Comparison of ENCODE assay signal across 12 cellular contexts in the genomic region with DNA sequence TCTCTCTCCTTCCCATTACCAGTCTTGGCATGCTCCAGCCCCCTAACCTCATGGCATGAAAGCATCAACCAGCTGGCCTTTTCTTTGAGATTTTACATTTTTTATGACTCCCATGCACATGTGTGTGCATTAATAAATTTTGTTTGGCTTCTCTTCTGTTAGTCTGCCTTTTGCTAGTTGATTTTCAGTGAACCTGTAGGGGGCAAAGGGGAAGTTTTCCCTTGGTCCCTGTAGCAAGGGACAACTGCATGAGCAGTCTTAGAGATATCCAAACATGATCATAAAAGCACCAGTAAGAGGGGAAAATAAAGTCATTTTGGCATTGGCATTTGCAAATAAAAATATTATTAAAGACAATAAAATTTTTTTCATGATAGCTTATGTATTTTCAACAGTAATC.
A peak's percentile ranks its signal among the peaks of the same experiment; 100 is the strongest.
DNase-seq lines count a peak whose midpoint lies in the region; ATAC-seq, FAIRE-seq and TF ChIP-seq lines count a peak whose summit lies in the region.
"Had no signal": no experiment of that assay in that cellular context is flagged by ENCODE, and none has a peak within 500 bp of the region (broad histone marks: within the 10 kb centered on the region; RNA-seq: fewer than 3 reads in every experiment).

No MANE protein-coding gene starts in this region.

- no peaks in the 10 kb centered on the region for H3K79me2 ChIP-seq in K562 (ENCODE audit: control insufficient read depth, insufficient read depth, low read length)

- TF ChIP-seq POLR2A in K562 (conservative IDR thresholded peaks at IDR 0.05) (no peak), GM18505 (IDR thresholded peaks at IDR 0.05; ENCODE audit: borderline replicate concordance, extremely low read depth, insufficient read depth, insufficient read length) (no peak)

- DNase-seq in A673 (ENCODE audit: low spot score) (no peak), K562 (ENCODE audit: extremely low read depth in 1 of 4, low spot score in 3 of 4) (no peak), GOT3 (lab: John Stamatoyannopoulos, UW) (no peak), COR-L47 (lab: John Stamatoyannopoulos, UW) (no peak)
- DNase-seq in activated CD4-positive, CD25-positive, alpha-beta regulatory T cell (lab: John Stamatoyannopoulos, UW) = no peak
- DNase-seq: NK-92 treated with Interleukin-12 subunit alpha and Interleukin-12 subunit beta, amount 100 ng/mL, for 24 hours; retina had no signal

- no peak overlapping the region for H3K4me2 ChIP-seq in K562 (ENCODE audit: insufficient read depth, low read length)
- H3K4me2 ChIP-seq: BLaER1 treated with 17β-estradiol and CSF1 and Interleukin-3, amounts not matched to agents 10 nM and 100 nM had no signal

- H3K27ac ChIP-seq in A673 (ENCODE audit: low read depth, low read length, poor library complexity, severe bottlenecking) (no peak overlapping the region), K562 (ENCODE audit: extremely low read depth, low read depth, low read length) (no peak overlapping the region)
- H3K27ac ChIP-seq: BLaER1 treated with 17β-estradiol and CSF1 and Interleukin-3, amounts not matched to agents 10 nM and 100 nM; esophagus muscularis mucosa had no signal

- peak; percentile 20; the same call in 1 of the 2 replicates for TF ChIP-seq CTCF in A673 (conservative IDR thresholded peaks at IDR 0.05; ENCODE audit: low read depth, low read length)
- peak in 1 of 3 experiments; percentile 19; a peak in 1 of 6 replicates for TF ChIP-seq CTCF in K562 (IDR thresholded peaks at IDR 0.05 in 2 of 3, conservative IDR thresholded peaks at IDR 0.05 in 1 of 3; ENCODE audit: insufficient read depth in 2 of 3, low read depth in 1 of 3, low read length in 3 of 3)

- H2AFZ ChIP-seq in K562 (ENCODE audit: low read depth, low read length) = no peak overlapping the region

- no peaks in the 10 kb centered on the region for H3K9me3 ChIP-seq in A673 (ENCODE audit: low read depth, low read length, poor library complexity, severe bottlenecking)
- no peaks in the 10 kb centered on the region for H3K9me3 ChIP-seq in K562 (replicated peaks; ENCODE audit: control insufficient read depth, insufficient read depth, low read depth, low read length)

- intact Hi-C loops in A673 (cut with micrococcal nuclease; ENCODE audit: unreplicated experiment) (no loop called here), K562 (cut with micrococcal nuclease) (no loop called here)

- in situ Hi-C loops in K562 (cut with MboI) = no loop called here

- no peak overlapping the region for H3K4me3 ChIP-seq in A673 (ENCODE audit: low read depth, low read length, poor library complexity, severe bottlenecking)
- H3K4me3 ChIP-seq in K562 = no peak overlapping the region
- H3K4me3 ChIP-seq: BLaER1 treated with 17β-estradiol and CSF1 and Interleukin-3, amounts not matched to agents 10 nM and 100 nM; esophagus muscularis mucosa had no signal

- FAIRE-seq in K562 (lab: Jason Lieb, UNC) = no peak

- ATAC-seq in GM19324 (IDR thresholded peaks at IDR 0.05; ENCODE audit: low FRiP score, unreplicated experiment) (peak; percentile 17), HG03354 (IDR thresholded peaks at IDR 0.05; ENCODE audit: poor library complexity, severe bottlenecking, unreplicated experiment) (peak; percentile 49), K562 (peak; percentile 75), GM18505 (IDR thresholded peaks at IDR 0.05; ENCODE audit: unreplicated experiment) (no peak)

- no peak for TF ChIP-seq EP300 in K562 (IDR thresholded peaks at IDR 0.05; ENCODE audit: low read length)

- no peaks in the 10 kb centered on the region for H3K9me1 ChIP-seq in K562 (ENCODE audit: control insufficient read depth, insufficient read depth, low read length)

- no peak overlapping the region for H3K9ac ChIP-seq in K562 (ENCODE audit: insufficient read depth in 1 of 2, low read depth in 2 of 2, low read length in 2 of 2)
- H3K9ac ChIP-seq: BLaER1 treated with 17β-estradiol and CSF1 and Interleukin-3, amounts not matched to agents 10 nM and 100 nM had no signal

- H3K4me1 ChIP-seq in A673 (ENCODE audit: insufficient read depth, low read length, poor library complexity, severe bottlenecking) (no peaks in the 10 kb centered on the region), K562 (replicated peaks in 1 of 2; ENCODE audit: control insufficient read depth in 2 of 2, insufficient read depth in 2 of 2, low read length in 2 of 2) (no peaks in the 10 kb centered on the region)
- H3K4me1 ChIP-seq: BLaER1 treated with 17β-estradiol and CSF1 and Interleukin-3, amounts not matched to agents 10 nM and 100 nM; esophagus muscularis mucosa had no signal

- TF ChIP-seq RAD21 in K562 (CRISPR knock-in tag; conservative IDR thresholded peaks at IDR 0.05 in 1 of 2, IDR thresholded peaks at IDR 0.05 in 1 of 2) = no peak

- POLR2A ChIA-PET in A673 (lab: Charles Lee; ENCODE audit: low non-redundant PET) = no interaction called here
- POLR2A ChIA-PET in K562 (lab: Yijun Ruan, JAX) = no interaction called here

- H4K20me1 ChIP-seq in K562 (replicated peaks; ENCODE audit: control insufficient read depth, insufficient read depth, low read length) = no peaks in the 10 kb centered on the region
- H4K20me1 ChIP-seq: BLaER1 treated with 17β-estradiol and CSF1 and Interleukin-3, amounts not matched to agents 10 nM and 100 nM had no signal

- H3K36me3 ChIP-seq in A673 (ENCODE audit: insufficient read depth, low read length, poor library complexity, severe bottlenecking) = no peaks in the 10 kb centered on the region
- H3K36me3 ChIP-seq in K562 (ENCODE audit: control insufficient read depth, insufficient read depth, low read length) = no peaks in the 10 kb centered on the region
- H3K36me3 ChIP-seq: BLaER1 treated with 17β-estradiol and CSF1 and Interleukin-3, amounts not matched to agents 10 nM and 100 nM; esophagus muscularis mucosa had no signal

- H3K27me3 ChIP-seq in A673 (replicated peaks; ENCODE audit: insufficient read depth, low read depth, low read length, poor library complexity) (no peaks in the 10 kb centered on the region), K562 (ENCODE audit: control insufficient read depth in 2 of 2, insufficient read depth in 2 of 2, low read length in 2 of 2) (no peaks in the 10 kb centered on the region)
- H3K27me3 ChIP-seq: BLaER1 treated with 17β-estradiol and CSF1 and Interleukin-3, amounts not matched to agents 10 nM and 100 nM; esophagus muscularis mucosa had no signal

- BruUV-seq in A673 (replicated peaks; lab: Mats Ljungman, UMichigan) = no TSS peak
- BruUV-seq in K562 (replicated peaks; lab: Mats Ljungman, UMichigan) = no TSS peak

- CTCF ChIA-PET in A673 (lab: Charles Lee) (interaction anchor here (0.6 kb wide), 1 partner anchor 22 kb away, joined by 3 read pairs; no protein-coding TSS in a partner anchor), K562 (lab: Yijun Ruan, JAX; ENCODE audit: low intra/inter-chr PET ratio) (no interaction called here)

TF ChIP-seq in K562, 482 proteins besides CTCF, POLR2A, EP300 and RAD21 (continues in another document):
- TF ChIP-seq ZC3H11A (IDR thresholded peaks at IDR 0.05; ENCODE audit: low read depth, low read length) (no peak), ZFPM2 (CRISPR knock-in tag; IDR thresholded peaks at IDR 0.05) (no peak), BACH1 (tag; IDR thresholded peaks at IDR 0.05) (no peak), HNRNPUL1 (IDR thresholded peaks at IDR 0.05; ENCODE audit: low read length) (no peak), BRF1 (IDR thresholded peaks at IDR 0.05; ENCODE audit: borderline replicate concordance, extremely low read depth, insufficient read length) (no peak), TRIM28 (IDR thresholded peaks at IDR 0.05) (no peak), JUN (IDR thresholded peaks at IDR 0.05; ENCODE audit: borderline replicate concordance, low read depth, low read length) (no peak), JUN (CRISPR knock-in tag; IDR thresholded peaks at IDR 0.05; ENCODE audit: borderline replicate concordance) (no peak), CSDE1 (IDR thresholded peaks at IDR 0.05) (no peak), ZC3H4 (CRISPR knock-in tag; IDR thresholded peaks at IDR 0.05; ENCODE audit: borderline replicate concordance) (no peak), BRD4 (IDR thresholded peaks at IDR 0.05) (no peak), EGR1 (conservative IDR thresholded peaks at IDR 0.05) (no peak), HDGF (IDR thresholded peaks at IDR 0.05) (no peak), ELF4 (CRISPR knock-in tag; IDR thresholded peaks at IDR 0.05) (no peak), RBM22 (IDR thresholded peaks at IDR 0.05; ENCODE audit: low read depth, low read length, poor library complexity, severe bottlenecking) (no peak), KDM4B (IDR thresholded peaks at IDR 0.05; ENCODE audit: borderline replicate concordance in 2 of 2, low read depth in 1 of 2) (no peak), ZNF165 (CRISPR knock-in tag; IDR thresholded peaks at IDR 0.05; ENCODE audit: borderline replicate concordance) (no peak)
- TF ChIP-seq, protein P1, sequence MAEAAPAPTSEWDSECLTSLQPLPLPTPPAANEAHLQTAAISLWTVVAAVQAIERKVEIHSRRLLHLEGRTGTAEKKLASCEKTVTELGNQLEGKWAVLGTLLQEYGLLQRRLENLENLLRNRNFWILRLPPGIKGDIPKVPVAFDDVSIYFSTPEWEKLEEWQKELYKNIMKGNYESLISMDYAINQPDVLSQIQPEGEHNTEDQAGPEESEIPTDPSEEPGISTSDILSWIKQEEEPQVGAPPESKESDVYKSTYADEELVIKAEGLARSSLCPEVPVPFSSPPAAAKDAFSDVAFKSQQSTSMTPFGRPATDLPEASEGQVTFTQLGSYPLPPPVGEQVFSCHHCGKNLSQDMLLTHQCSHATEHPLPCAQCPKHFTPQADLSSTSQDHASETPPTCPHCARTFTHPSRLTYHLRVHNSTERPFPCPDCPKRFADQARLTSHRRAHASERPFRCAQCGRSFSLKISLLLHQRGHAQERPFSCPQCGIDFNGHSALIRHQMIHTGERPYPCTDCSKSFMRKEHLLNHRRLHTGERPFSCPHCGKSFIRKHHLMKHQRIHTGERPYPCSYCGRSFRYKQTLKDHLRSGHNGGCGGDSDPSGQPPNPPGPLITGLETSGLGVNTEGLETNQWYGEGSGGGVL (CRISPR knock-in tag; IDR thresholded peaks at IDR 0.05) = no peak
- TF ChIP-seq, protein P2, sequence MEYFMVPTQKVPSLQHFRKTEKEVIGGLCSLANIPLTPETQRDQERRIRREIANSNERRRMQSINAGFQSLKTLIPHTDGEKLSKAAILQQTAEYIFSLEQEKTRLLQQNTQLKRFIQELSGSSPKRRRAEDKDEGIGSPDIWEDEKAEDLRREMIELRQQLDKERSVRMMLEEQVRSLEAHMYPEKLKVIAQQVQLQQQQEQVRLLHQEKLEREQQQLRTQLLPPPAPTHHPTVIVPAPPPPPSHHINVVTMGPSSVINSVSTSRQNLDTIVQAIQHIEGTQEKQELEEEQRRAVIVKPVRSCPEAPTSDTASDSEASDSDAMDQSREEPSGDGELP (CRISPR knock-in tag; IDR thresholded peaks at IDR 0.05; ENCODE audit: borderline replicate concordance) = no peak
